Comparison of ENCODE assay signal across 2 cellular contexts in the genomic region with DNA sequence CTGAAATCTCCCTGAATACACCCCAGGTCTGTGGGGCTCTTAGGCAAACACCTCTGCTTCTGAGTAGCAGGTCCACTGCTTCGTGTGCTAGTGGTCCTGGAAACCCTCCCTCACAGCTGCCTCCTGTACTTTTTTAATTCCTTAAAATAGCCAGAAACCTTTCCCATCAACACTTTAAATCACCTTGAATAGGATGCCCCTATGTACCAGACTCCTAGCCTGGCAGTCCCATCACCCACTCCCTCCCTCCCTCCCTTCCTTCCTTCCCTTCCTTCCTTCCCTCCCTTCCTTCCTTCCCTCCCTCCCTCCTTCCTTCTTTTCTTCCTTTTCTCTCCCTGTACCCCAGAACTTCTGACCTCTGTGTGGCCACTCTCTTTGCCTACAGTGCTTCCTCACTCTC.
A peak's percentile ranks its signal among the peaks of the same experiment; 100 is the strongest.
TF ChIP-seq lines count a peak whose summit lies in the region.

No MANE protein-coding gene starts in this region.

TF ChIP-seq in HepG2, 621 proteins besides CTCF, POLR2A, EP300 and RAD21 (continued from another document):
- TF ChIP-seq CBX1 (IDR thresholded peaks at IDR 0.05; ENCODE audit: low read depth) (no peak), DNMT3B (CRISPR knock-in tag; conservative IDR thresholded peaks at IDR 0.05) (no peak), FOXJ3 (CRISPR knock-in tag; IDR thresholded peaks at IDR 0.05; ENCODE audit: borderline replicate concordance) (no peak), HNRNPK (IDR thresholded peaks at IDR 0.05; ENCODE audit: low read depth, low read length, poor library complexity, severe bottlenecking) (peak; percentile 86), UBTF (CRISPR knock-in tag; IDR thresholded peaks at IDR 0.05) (no peak), AKAP8 (CRISPR knock-in tag; IDR thresholded peaks at IDR 0.05) (no peak), IRF9 (CRISPR knock-in tag; IDR thresholded peaks at IDR 0.05; ENCODE audit: borderline replicate concordance) (no peak)
- TF ChIP-seq, protein P1, sequence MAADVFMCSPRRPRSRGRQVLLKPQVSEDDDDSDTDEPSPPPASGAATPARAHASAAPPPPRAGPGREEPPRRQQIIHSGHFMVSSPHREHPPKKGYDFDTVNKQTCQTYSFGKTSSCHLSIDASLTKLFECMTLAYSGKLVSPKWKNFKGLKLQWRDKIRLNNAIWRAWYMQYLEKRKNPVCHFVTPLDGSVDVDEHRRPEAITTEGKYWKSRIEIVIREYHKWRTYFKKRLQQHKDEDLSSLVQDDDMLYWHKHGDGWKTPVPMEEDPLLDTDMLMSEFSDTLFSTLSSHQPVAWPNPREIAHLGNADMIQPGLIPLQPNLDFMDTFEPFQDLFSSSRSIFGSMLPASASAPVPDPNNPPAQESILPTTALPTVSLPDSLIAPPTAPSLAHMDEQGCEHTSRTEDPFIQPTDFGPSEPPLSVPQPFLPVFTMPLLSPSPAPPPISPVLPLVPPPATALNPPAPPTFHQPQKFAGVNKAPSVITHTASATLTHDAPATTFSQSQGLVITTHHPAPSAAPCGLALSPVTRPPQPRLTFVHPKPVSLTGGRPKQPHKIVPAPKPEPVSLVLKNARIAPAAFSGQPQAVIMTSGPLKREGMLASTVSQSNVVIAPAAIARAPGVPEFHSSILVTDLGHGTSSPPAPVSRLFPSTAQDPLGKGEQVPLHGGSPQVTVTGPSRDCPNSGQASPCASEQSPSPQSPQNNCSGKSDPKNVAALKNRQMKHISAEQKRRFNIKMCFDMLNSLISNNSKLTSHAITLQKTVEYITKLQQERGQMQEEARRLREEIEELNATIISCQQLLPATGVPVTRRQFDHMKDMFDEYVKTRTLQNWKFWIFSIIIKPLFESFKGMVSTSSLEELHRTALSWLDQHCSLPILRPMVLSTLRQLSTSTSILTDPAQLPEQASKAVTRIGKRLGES (CRISPR knock-in tag; IDR thresholded peaks at IDR 0.05; ENCODE audit: borderline replicate concordance), result no peak
- TF ChIP-seq, protein P2, sequence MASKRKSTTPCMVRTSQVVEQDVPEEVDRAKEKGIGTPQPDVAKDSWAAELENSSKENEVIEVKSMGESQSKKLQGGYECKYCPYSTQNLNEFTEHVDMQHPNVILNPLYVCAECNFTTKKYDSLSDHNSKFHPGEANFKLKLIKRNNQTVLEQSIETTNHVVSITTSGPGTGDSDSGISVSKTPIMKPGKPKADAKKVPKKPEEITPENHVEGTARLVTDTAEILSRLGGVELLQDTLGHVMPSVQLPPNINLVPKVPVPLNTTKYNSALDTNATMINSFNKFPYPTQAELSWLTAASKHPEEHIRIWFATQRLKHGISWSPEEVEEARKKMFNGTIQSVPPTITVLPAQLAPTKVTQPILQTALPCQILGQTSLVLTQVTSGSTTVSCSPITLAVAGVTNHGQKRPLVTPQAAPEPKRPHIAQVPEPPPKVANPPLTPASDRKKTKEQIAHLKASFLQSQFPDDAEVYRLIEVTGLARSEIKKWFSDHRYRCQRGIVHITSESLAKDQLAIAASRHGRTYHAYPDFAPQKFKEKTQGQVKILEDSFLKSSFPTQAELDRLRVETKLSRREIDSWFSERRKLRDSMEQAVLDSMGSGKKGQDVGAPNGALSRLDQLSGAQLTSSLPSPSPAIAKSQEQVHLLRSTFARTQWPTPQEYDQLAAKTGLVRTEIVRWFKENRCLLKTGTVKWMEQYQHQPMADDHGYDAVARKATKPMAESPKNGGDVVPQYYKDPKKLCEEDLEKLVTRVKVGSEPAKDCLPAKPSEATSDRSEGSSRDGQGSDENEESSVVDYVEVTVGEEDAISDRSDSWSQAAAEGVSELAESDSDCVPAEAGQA (IDR thresholded peaks at IDR 0.05; ENCODE audit: low read depth), result no peak
- TF ChIP-seq, protein P2 (CRISPR knock-in tag; IDR thresholded peaks at IDR 0.05; ENCODE audit: borderline replicate concordance), result no peak

TF ChIP-seq in GM23338, 12 proteins besides CTCF, POLR2A, EP300 and RAD21 (continued from another document):
- no peak for TF ChIP-seq ETS1 (IDR thresholded peaks at IDR 0.05)
- no peak for TF ChIP-seq POLR2AphosphoS5 (IDR thresholded peaks at IDR 0.05; ENCODE audit: low read depth)
- no peak for TF ChIP-seq EZH2phosphoT487 (IDR thresholded peaks at IDR 0.05; ENCODE audit: unreplicated experiment)
- no peak for TF ChIP-seq ZNF462 (CRISPR knock-in tag; IDR thresholded peaks at IDR 0.05)
- no peak for TF ChIP-seq ZNF331 (CRISPR knock-in tag; IDR thresholded peaks at IDR 0.05; ENCODE audit: low read depth)
- TF ChIP-seq EZH2 (IDR thresholded peaks at IDR 0.05; ENCODE audit: low read depth, unreplicated experiment), result no peak
- TF ChIP-seq JUNB (IDR thresholded peaks at IDR 0.05; ENCODE audit: unreplicated experiment), result no peak
